25 cellular contexts compared by ENCODE assay signal in genomic region chr1:54318415-54318814, GRCh38.
"Had no signal": no experiment of that assay in that cellular context is flagged by ENCODE, and none has a peak within 500 bp of the region (broad histone marks: within the 10 kb centered on the region; RNA-seq: fewer than 3 reads in every experiment).

No MANE protein-coding gene starts in this region.

- H3K9me3 Mint-ChIP-seq: activated naive CD8-positive, alpha-beta T cell treated with anti-CD3 and anti-CD28 coated beads for 36 hours; activated T-cell treated with anti-CD3 and anti-CD28 coated beads, Interleukin-2, amount 50 U/mL, for 4 hours; dendritic cell treated with granulocyte-macrophage colony-stimulating factor and Interleukin-4, amounts not matched to agents 40 ng/mL and 50 ng/mL, for 4 days; effector memory CD8-positive, alpha-beta T cell; naive B cell; T-helper 2 cell treated with Interferon-gamma antibody and Interleukin-4, amounts not matched to agents 5 μg/mL and 100 μg/mL, for 36 hours had no signal

- H3K9me3 ChIP-seq: breast epithelium, gastrocnemius medialis, prostate gland, tibial artery, uterus had no signal

- ATAC-seq: activated CD4-positive, CD25-positive, alpha-beta regulatory T cell treated with anti-CD3 and anti-CD28 coated beads, Interleukin-2, amount 50 U/mL, for 24 hours; activated CD8-positive, alpha-beta memory T cell treated with anti-CD3 and anti-CD28 coated beads, Interleukin-2, amount 10 ng/mL, durations not matched to agents 7 days and 5 days; activated T-cell treated with anti-CD3 and anti-CD28 coated beads, Interleukin-2, amount 50 U/mL, for 4 hours; effector memory CD8-positive, alpha-beta T cell; gastrocnemius medialis; left lobe of liver; right cardiac atrium had no signal

- H3K27ac ChIP-seq: breast epithelium, epithelial cell of prostate, gastrocnemius medialis, prostate gland, skin epidermis, tibial artery, uterus had no signal

- H3K36me3 Mint-ChIP-seq: naive B cell had no signal

- H3K36me3 ChIP-seq: breast epithelium, gastrocnemius medialis, prostate gland, tibial artery, uterus had no signal

- H3K27me3 ChIP-seq: breast epithelium, gastrocnemius medialis, tibial artery, uterus had no signal

- H3K4me3 Mint-ChIP-seq: activated CD8-positive, alpha-beta memory T cell treated with anti-CD3 and anti-CD28 coated beads, Interleukin-2, amount 10 ng/mL, durations not matched to agents 7 days and 5 days; activated naive CD8-positive, alpha-beta T cell treated with anti-CD3 and anti-CD28 coated beads for 36 hours; activated T-cell treated with anti-CD3 and anti-CD28 coated beads, Interleukin-2, amount 50 U/mL, for 4 hours; dendritic cell treated with granulocyte-macrophage colony-stimulating factor and Interleukin-4, amounts not matched to agents 40 ng/mL and 50 ng/mL, for 4 days; effector memory CD8-positive, alpha-beta T cell; naive B cell; T-helper 2 cell treated with Interferon-gamma antibody and Interleukin-4, amounts not matched to agents 5 μg/mL and 100 μg/mL, for 36 hours had no signal

- H3K4me3 ChIP-seq: breast epithelium, gastrocnemius medialis, prostate gland, skin epidermis, tibial artery, uterus had no signal

- H3K27me3 Mint-ChIP-seq: activated CD8-positive, alpha-beta memory T cell treated with anti-CD3 and anti-CD28 coated beads, Interleukin-2, amount 10 ng/mL, durations not matched to agents 7 days and 5 days; activated naive CD8-positive, alpha-beta T cell treated with anti-CD3 and anti-CD28 coated beads for 36 hours; dendritic cell treated with granulocyte-macrophage colony-stimulating factor and Interleukin-4, amounts not matched to agents 40 ng/mL and 50 ng/mL, for 4 days; effector memory CD8-positive, alpha-beta T cell; naive B cell had no signal

- DNase-seq: activated CD4-positive, alpha-beta T cell treated with anti-CD3 and anti-CD28 coated beads, Interleukin-2, amount 50 U/mL, for 4 hours; activated CD8-positive, alpha-beta memory T cell treated with anti-CD3 and anti-CD28 coated beads, Interleukin-2, amount 10 ng/mL, durations not matched to agents 7 days and 5 days; activated effector memory CD4-positive, alpha-beta T cell treated with anti-CD3 and anti-CD28 coated beads, Interleukin-2, amount 50 U/mL, for 16 hours; activated naive CD8-positive, alpha-beta T cell treated with anti-CD3 and anti-CD28 coated beads for 36 hours; activated T-cell treated with anti-CD3 and anti-CD28 coated beads, Interleukin-2, amount 50 U/mL, for 4 hours; cerebellar nuclear complex; effector memory CD8-positive, alpha-beta T cell; gastrocnemius medialis; naive B cell; occipital lobe; stimulated activated CD4-positive, alpha-beta T cell treated with anti-CD3 and anti-CD28 coated beads, Interleukin-15, amount 100 ng/mL, for 24 hours; stimulated activated CD4-positive, alpha-beta T cell treated with anti-CD3 and anti-CD28 coated beads, Interleukin-4, amount 100 ng/mL, for 1 hour; stimulated activated naive CD4-positive, alpha-beta T cell; tibial artery; uterus had no signal

- H3K27ac Mint-ChIP-seq: activated CD8-positive, alpha-beta memory T cell treated with anti-CD3 and anti-CD28 coated beads, Interleukin-2, amount 10 ng/mL, durations not matched to agents 7 days and 5 days; activated naive CD8-positive, alpha-beta T cell treated with anti-CD3 and anti-CD28 coated beads for 36 hours; dendritic cell treated with granulocyte-macrophage colony-stimulating factor and Interleukin-4, amounts not matched to agents 40 ng/mL and 50 ng/mL, for 4 days; T-helper 2 cell treated with Interferon-gamma antibody and Interleukin-4, amounts not matched to agents 5 μg/mL and 100 μg/mL, for 36 hours had no signal

- FAIRE-seq: keratinocyte had no signal
